In the genomic region with DNA sequence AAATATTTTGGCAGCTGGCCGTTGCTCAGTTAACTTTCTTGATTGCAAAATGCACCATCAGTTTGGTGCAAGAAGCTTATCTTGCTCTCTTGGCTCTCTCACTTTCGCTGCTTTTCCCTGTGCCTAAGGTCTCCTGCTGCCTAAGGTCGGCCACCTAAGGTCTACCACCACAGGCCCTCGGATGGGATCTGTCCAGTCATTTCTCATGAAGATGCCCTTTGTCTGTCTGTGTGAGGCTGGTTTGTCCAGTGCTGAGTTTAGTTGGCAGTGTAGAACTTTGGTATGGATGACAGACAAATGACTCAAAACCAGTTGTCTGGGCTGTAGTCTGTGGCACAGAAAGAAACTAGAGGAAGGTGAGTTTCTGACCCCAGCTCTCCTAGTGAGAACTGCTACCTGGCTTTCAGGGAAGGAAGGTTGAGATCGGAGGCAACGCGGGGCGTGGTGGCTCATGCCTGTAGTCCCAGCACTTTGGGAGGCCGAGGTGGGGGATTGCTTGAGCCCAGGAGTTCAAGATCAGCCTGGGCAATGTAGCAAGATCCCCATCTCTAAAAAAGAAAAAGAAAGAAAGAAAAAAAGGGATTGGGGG, we compare ENCODE assay signal across 9 cellular contexts. TPM values are rescaled to one million over a fixed set of nuclear protein-coding genes. Genes with fewer than 3 reads are reported as not detected.
DNase-seq lines count a peak whose midpoint lies in the region; TF ChIP-seq lines count a peak whose summit lies in the region.
"Had no signal": no experiment of that assay in that cellular context is flagged by ENCODE, and none has a peak within 500 bp of the region (broad histone marks: within the 10 kb centered on the region; RNA-seq: fewer than 3 reads in every experiment).

No MANE protein-coding gene starts in this region.

- peak overlapping the region; percentile 91 for H3K4me3 Mint-ChIP-seq in activated T-cell treated with anti-CD3 and anti-CD28 coated beads, Interleukin-2, amount 50 U/mL, for 24 hours
- H3K4me3 Mint-ChIP-seq in activated naive CD8-positive, alpha-beta T cell treated with anti-CD3 and anti-CD28 coated beads for 36 hours, result peak overlapping the region; percentile 94
- H3K4me3 Mint-ChIP-seq in immature natural killer cell, result peak overlapping the region; percentile 82 to 96 (median 91)

- intact Hi-C loops in stomach (cut with DNase I; ENCODE audit: low total_unique reads), result no loop called here

- no peak for TF ChIP-seq EP300 in stomach (IDR thresholded peaks at IDR 0.05)

- no peak for TF ChIP-seq CTCF in stomach (IDR thresholded peaks at IDR 0.05)

- TF ChIP-seq POLR2A in stomach (IDR thresholded peaks at IDR 0.05), result no peak

- H3K4me1 Mint-ChIP-seq in activated T-cell treated with anti-CD3 and anti-CD28 coated beads, Interleukin-2, amount 50 U/mL, for 24 hours (ENCODE audit: low read depth), result peaks cover 79% of the 10 kb centered on the region
- H3K4me1 Mint-ChIP-seq in activated naive CD8-positive, alpha-beta T cell treated with anti-CD3 and anti-CD28 coated beads for 36 hours, result peaks cover 60% of the 10 kb centered on the region
- H3K4me1 Mint-ChIP-seq in immature natural killer cell, result peaks cover 67 to 69% of the 10 kb centered on the region in 2 donors

- no peaks in the 10 kb centered on the region for H3K27me3 Mint-ChIP-seq in activated T-cell treated with anti-CD3 and anti-CD28 coated beads, Interleukin-2, amount 50 U/mL, for 24 hours
- H3K27me3 Mint-ChIP-seq in activated naive CD8-positive, alpha-beta T cell treated with anti-CD3 and anti-CD28 coated beads for 36 hours, result no peaks in the 10 kb centered on the region
- peaks cover 2 to 11% (median 3%) of the 10 kb centered on the region in 3 donors for H3K27me3 Mint-ChIP-seq in immature natural killer cell (ENCODE audit: low read depth in 3 of 3)

- no peaks in the 10 kb centered on the region for H3K9me3 ChIP-seq in stomach

- H3K4me3 ChIP-seq in stomach, result peak overlapping the region; percentile 76 to 91 (median 82)
- H3K4me3 ChIP-seq: cardiac muscle cell had no signal

- H3K27me3 ChIP-seq in stomach, result no peaks in the 10 kb centered on the region

- 23 to 34% (median 29%) methylated on average over 9 of the region's 9 CpGs for WGBS in stomach, 5 donors

- peak overlapping the region; percentile 66 to 94 (median 90) for H3K27ac ChIP-seq in stomach
- H3K27ac ChIP-seq: cardiac muscle cell had no signal

- no peak for DNase-seq in activated T-cell treated with anti-CD3 and anti-CD28 coated beads, Interleukin-2, amount 50 U/mL, for 24 hours
- DNase-seq in activated T-cell treated with anti-CD3 and anti-CD28 coated beads for 4 hours (no peak), immature natural killer cell (no peak), stomach (no peak), NCI-H2081 treated with DMSO at 0.1 percent for 48 hours (lab: John Stamatoyannopoulos, UW) (no peak), AG08395 (ENCODE audit: low spot score) (no peak), NAMALWA (ENCODE audit: low spot score) (no peak)
- no peak for DNase-seq in activated naive CD8-positive, alpha-beta T cell treated with anti-CD3 and anti-CD28 coated beads for 36 hours

- no peaks in the 10 kb centered on the region for H3K9me3 Mint-ChIP-seq in activated T-cell treated with anti-CD3 and anti-CD28 coated beads, Interleukin-2, amount 50 U/mL, for 24 hours
- H3K9me3 Mint-ChIP-seq in activated naive CD8-positive, alpha-beta T cell treated with anti-CD3 and anti-CD28 coated beads for 36 hours, result no peaks in the 10 kb centered on the region
- no peaks in the 10 kb centered on the region for H3K9me3 Mint-ChIP-seq in immature natural killer cell

- peaks cover 40 to 76% (median 66%) of the 10 kb centered on the region in 4 donors for H3K4me1 ChIP-seq in stomach

- peaks cover 16 to 28% (median 27%) of the 10 kb centered on the region in 4 donors for H3K36me3 ChIP-seq in stomach
- H3K36me3 ChIP-seq: cardiac muscle cell had no signal

- H3K27ac Mint-ChIP-seq in activated T-cell treated with anti-CD3 and anti-CD28 coated beads, Interleukin-2, amount 50 U/mL, for 24 hours, result peak overlapping the region; percentile 91
- H3K27ac Mint-ChIP-seq in activated naive CD8-positive, alpha-beta T cell treated with anti-CD3 and anti-CD28 coated beads for 36 hours, result peak overlapping the region; percentile 82
- H3K27ac Mint-ChIP-seq in immature natural killer cell, result peak overlapping the region; percentile 87 to 97 (median 90)

- H3K36me3 Mint-ChIP-seq in activated T-cell treated with anti-CD3 and anti-CD28 coated beads, Interleukin-2, amount 50 U/mL, for 24 hours (ENCODE audit: low read depth), result peaks cover 53% of the 10 kb centered on the region
- peaks cover 43% of the 10 kb centered on the region for H3K36me3 Mint-ChIP-seq in activated naive CD8-positive, alpha-beta T cell treated with anti-CD3 and anti-CD28 coated beads for 36 hours
- peaks cover 4 to 12% (median 6%) of the 10 kb centered on the region in 3 donors for H3K36me3 Mint-ChIP-seq in immature natural killer cell

RNA-seq across cellular contexts. Expression of gene MLXIP, which starts 2.6 kb away (rescaled TPM):
- 10 to 100 TPM; 29.0 to 30.1 TPM for total RNA-seq in activated naive CD8-positive, alpha-beta T cell treated with anti-CD3 and anti-CD28 coated beads for 36 hours
- polyA plus RNA-seq in immature natural killer cell (10 to 100 TPM in 1 of 3 donors, 1 to 10 TPM in 2; 3.5 to 10.6 (median 4.7) TPM), stomach (10 to 100 TPM; 12.3 to 28.0 (median 16.6) TPM)
- 100 to 1,000 TPM in 1 of 5 donors, 10 to 100 TPM in 4; 34.5 to 140 (median 37.1) TPM for total RNA-seq in stomach

RNA-seq across cellular contexts. Expression of gene BCL7A, which starts 59.5 kb away (rescaled TPM):
- total RNA-seq in activated naive CD8-positive, alpha-beta T cell treated with anti-CD3 and anti-CD28 coated beads for 36 hours, result 1 to 10 TPM; 6.7 to 7.2 TPM
- polyA plus RNA-seq in immature natural killer cell (1 to 10 TPM in 1 of 3 donors, under 1 TPM in 2; 0.27 to 1.5 (median 0.48) TPM), stomach (1 to 10 TPM; 1.5 to 3.4 (median 2.6) TPM)
- 10 to 100 TPM in 1 of 5 donors, 1 to 10 TPM in 4; 2.0 to 11.6 (median 2.9) TPM for total RNA-seq in stomach
